23 cellular contexts compared by ENCODE assay signal in the genomic region with DNA sequence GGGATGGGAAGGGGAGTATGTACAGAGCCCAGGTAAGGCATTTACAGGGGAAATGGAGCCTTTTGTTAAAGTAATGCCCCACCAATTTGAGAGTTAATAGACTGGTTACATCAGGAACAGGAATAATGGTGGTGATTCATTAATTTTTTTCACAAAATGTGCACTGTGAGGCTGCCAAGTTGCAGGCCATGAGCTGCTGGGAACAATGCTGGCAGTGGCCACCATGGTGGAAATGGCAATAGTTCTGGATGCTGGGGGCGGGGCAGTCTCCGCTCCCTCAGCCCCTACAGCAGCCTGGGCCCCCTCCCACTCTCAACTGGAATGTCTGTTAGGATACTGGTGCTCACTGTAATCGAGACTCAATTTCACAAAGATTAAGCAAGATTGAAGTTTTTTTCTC.
DNase-seq lines count a peak whose midpoint lies in the region; ATAC-seq and TF ChIP-seq lines count a peak whose summit lies in the region.
"Had no signal": no experiment of that assay in that cellular context is flagged by ENCODE, and none has a peak within 500 bp of the region (broad histone marks: within the 10 kb centered on the region; RNA-seq: fewer than 3 reads in every experiment).

No MANE protein-coding gene starts in this region.

- no peaks in the 10 kb centered on the region for H3K27me3 ChIP-seq in gastroesophageal sphincter
- H3K27me3 ChIP-seq: Peyer's patch, SJSA1 had no signal

- no peak overlapping the region for H3K4me3 ChIP-seq in gastroesophageal sphincter
- H3K4me3 ChIP-seq: Peyer's patch, SJSA1 had no signal

- H3K27me3 Mint-ChIP-seq in naive thymus-derived CD8-positive, alpha-beta T cell = peaks cover 0 to 3% (median 0%) of the 10 kb centered on the region in 5 donors

- no peak overlapping the region for H3K27ac Mint-ChIP-seq in naive thymus-derived CD8-positive, alpha-beta T cell
- H3K27ac Mint-ChIP-seq: B cell; CD4-positive, alpha-beta T cell had no signal

- POLR2A ChIA-PET in GM10248 (lab: Yijun Ruan, JAX) = no interaction called here
- POLR2A ChIA-PET in naive thymus-derived CD8-positive, alpha-beta T cell (lab: Charles Lee) = no interaction called here

- H3K9me3 Mint-ChIP-seq in naive thymus-derived CD8-positive, alpha-beta T cell = no peaks in the 10 kb centered on the region
- H3K9me3 Mint-ChIP-seq: CD4-positive, alpha-beta T cell had no signal

- H3K36me3 Mint-ChIP-seq in naive thymus-derived CD8-positive, alpha-beta T cell = no peaks in the 10 kb centered on the region

- TF ChIP-seq POLR2A in gastroesophageal sphincter (IDR thresholded peaks at IDR 0.05) = no peak

- ATAC-seq in gastroesophageal sphincter = peak; percentile 50
- no peak for ATAC-seq in naive thymus-derived CD8-positive, alpha-beta T cell
- ATAC-seq: HCT116 had no signal

- no peak overlapping the region for H3K4me3 Mint-ChIP-seq in naive thymus-derived CD8-positive, alpha-beta T cell
- H3K4me3 Mint-ChIP-seq: B cell; CD4-positive, alpha-beta T cell had no signal

- H3K9me3 ChIP-seq in gastroesophageal sphincter = no peaks in the 10 kb centered on the region
- H3K9me3 ChIP-seq: Caco-2, Peyer's patch, SJSA1 had no signal

- DNase-seq in anterior cingulate cortex (lab: John Stamatoyannopoulos, UW) (peak in 37 of 58 donors; percentile 10 to 79 (median 42)), nucleus accumbens (lab: John Stamatoyannopoulos, UW) (peak in 42 of 56 donors; percentile 15 to 81 (median 54)), superior temporal gyrus (ENCODE audit: extremely low spot score) (peak; percentile 85), NCI-H2029 treated with DMSO at 0.1 percent for 48 hours (lab: John Stamatoyannopoulos, UW) (no peak), NCI-H446 (lab: John Stamatoyannopoulos, UW) (no peak), GM10248 (ENCODE audit: extremely low spot score) (no peak)
- no peak for DNase-seq in naive thymus-derived CD8-positive, alpha-beta T cell
- DNase-seq: Caco-2; CD4-positive, alpha-beta T cell; DMS153; GDM1; GOT3; KBM-7; NCI-H1105; NCI-H2081 treated with DMSO at 0.1 percent for 48 hours; NCI-H510A; NCI-H748 treated with DMSO at 0.1 percent for 48 hours; NK-92 treated with Interleukin-12 subunit alpha and Interleukin-12 subunit beta, amount 100 ng/mL, for 24 hours; Peyer's patch had no signal

- H3K4me1 Mint-ChIP-seq in naive thymus-derived CD8-positive, alpha-beta T cell = peaks cover 0 to 2% (median under 1%) of the 10 kb centered on the region in 4 donors
- H3K4me1 Mint-ChIP-seq: B cell had no signal

- no peak for TF ChIP-seq EP300 in gastroesophageal sphincter (IDR thresholded peaks at IDR 0.05)

- no peak overlapping the region for H3K27ac ChIP-seq in gastroesophageal sphincter
- H3K27ac ChIP-seq: Peyer's patch, SJSA1 had no signal

- TF ChIP-seq CTCF in gastroesophageal sphincter (IDR thresholded peaks at IDR 0.05) = no peak
- no peak for TF ChIP-seq CTCF in GM10248 (IDR thresholded peaks at IDR 0.05; ENCODE audit: control extremely low read depth, extremely low read depth, low read depth, missing control alignments)

- 40% methylated on average over 1 of the region's 3 CpGs; no CpG with 5 or more reads in 1 of the 2 donors for WGBS in gastroesophageal sphincter (ENCODE audit: low coverage in 1 of 2), 2 donors

- CTCF ChIA-PET in GM10248 (lab: Yijun Ruan, JAX) = no interaction called here

- H3K36me3 ChIP-seq in gastroesophageal sphincter = no peaks in the 10 kb centered on the region
- H3K36me3 ChIP-seq: Peyer's patch, SJSA1 had no signal

- no peaks in the 10 kb centered on the region for H3K4me1 ChIP-seq in gastroesophageal sphincter
- H3K4me1 ChIP-seq: Caco-2, Peyer's patch, SJSA1 had no signal

Comparison
In these comparisons a context has a peak if more than half of its experiments do, and no peak if none do; other contexts are left out.
1. DNase-seq: peak in anterior cingulate cortex (37 of 58), nucleus accumbens (42 of 56) and superior temporal gyrus (single experiment); none in NCI-H2029 treated with DMSO at 0.1 percent for 48 hours (single experiment), NCI-H446 (0 of 2), GM10248 (single experiment) and naive thymus-derived CD8-positive, alpha-beta T cell (0 of 10).